7 cellular contexts compared by ENCODE assay signal in genomic region chr3:37855363-37855970, GRCh38. TPM values are rescaled to one million over a fixed set of nuclear protein-coding genes. Genes with fewer than 3 reads are reported as not detected.
DNase-seq lines count a peak whose midpoint lies in the region; ATAC-seq, FAIRE-seq and TF ChIP-seq lines count a peak whose summit lies in the region.

No MANE protein-coding gene starts in this region.

- peaks cover 2% of the 10 kb centered on the region for H3K9me3 ChIP-seq in trophoblast cell (ENCODE audit: insufficient read depth, low read depth, low read length)
- H3K9me3 ChIP-seq in upper lobe of left lung = no peaks in the 10 kb centered on the region

- no peak overlapping the region for H3K18ac ChIP-seq in trophoblast cell (ENCODE audit: low read length)

- no peak overlapping the region for H3K4me2 ChIP-seq in trophoblast cell (ENCODE audit: low read length)

- ATAC-seq in upper lobe of left lung (ENCODE audit: low FRiP score in 2 of 2) = peak; percentile 74 to 76

- H2BK12ac ChIP-seq in trophoblast cell (ENCODE audit: low read length) = no peak overlapping the region

- H3K27me3 ChIP-seq in trophoblast cell (ENCODE audit: insufficient read depth, low read length) (no peaks in the 10 kb centered on the region), upper lobe of left lung (no peaks in the 10 kb centered on the region)

- no peak overlapping the region for H3K9ac ChIP-seq in trophoblast cell (ENCODE audit: low read length)

- TF ChIP-seq EP300 in upper lobe of left lung (IDR thresholded peaks at IDR 0.05) = no peak

- no peak overlapping the region for H3K14ac ChIP-seq in trophoblast cell (ENCODE audit: low read length)

- H2AK5ac ChIP-seq in trophoblast cell (ENCODE audit: low read length) = no peak overlapping the region

- DNase-seq in GM12891 (ENCODE audit: insufficient read length, low spot score) = peak; percentile 40
- DNase-seq in Jurkat, Clone E6-1 (ENCODE audit: low read depth, low spot score) = peak; percentile 49
- peak; percentile 72 for DNase-seq in SK-N-DZ (ENCODE audit: low spot score)
- DNase-seq in activated naive CD4-positive, alpha-beta T cell treated with Interleukin-2 at 50 U/mL for 16 hours = peak; percentile 74
- peak; percentile 73 for DNase-seq in globus pallidus (ENCODE audit: low spot score)
- peak; percentile 79 to 85 for DNase-seq in trophoblast cell
- DNase-seq in upper lobe of left lung = peak; percentile 87 to 90

- H3K79me1 ChIP-seq in trophoblast cell (ENCODE audit: low read length) = no peaks in the 10 kb centered on the region

- H4K91ac ChIP-seq in trophoblast cell (ENCODE audit: low read depth, low read length) = no peak overlapping the region

- no peak for TF ChIP-seq POLR2A in GM12891 (IDR thresholded peaks at IDR 0.05; ENCODE audit: low read depth, low read length)
- no peak for TF ChIP-seq POLR2A in upper lobe of left lung (IDR thresholded peaks at IDR 0.05)

- H4K12ac ChIP-seq in trophoblast cell (ENCODE audit: low read depth, low read length) = no peak overlapping the region

- WGBS in trophoblast cell (ENCODE audit: extremely low coverage, insufficient coverage, insufficient read length) = no CpG with 5 or more reads among the region's 5 CpGs
- WGBS in upper lobe of left lung, 2 donors = 32 to 33% methylated on average over 5 of the region's 5 CpGs

- peak; percentile 72 for FAIRE-seq in GM12891 (lab: Jason Lieb, UNC)

- no peak overlapping the region for H2AFZ ChIP-seq in trophoblast cell (ENCODE audit: insufficient read depth, low read length, poor library complexity)

- H3K36me3 ChIP-seq in trophoblast cell (ENCODE audit: control insufficient read depth in 1 of 2, insufficient read depth in 2 of 2, low read length in 2 of 2) (no peaks in the 10 kb centered on the region), upper lobe of left lung (no peaks in the 10 kb centered on the region)

- H4K8ac ChIP-seq in trophoblast cell (ENCODE audit: low read depth, low read length) = no peak overlapping the region

- H3K4me1 ChIP-seq in trophoblast cell (ENCODE audit: control insufficient read depth in 1 of 2, insufficient read depth in 2 of 2, low read length in 2 of 2) (peaks cover 4 to 8% of the 10 kb centered on the region in 2 experiments), upper lobe of left lung (peaks cover 4 to 14% (median 8%) of the 10 kb centered on the region in 4 donors)

- H3K27ac ChIP-seq in trophoblast cell (ENCODE audit: low read depth, low read length) (no peak overlapping the region), upper lobe of left lung (no peak overlapping the region)

- no peak overlapping the region for H3K23ac ChIP-seq in trophoblast cell (ENCODE audit: low read length)

- no peaks in the 10 kb centered on the region for H3K79me2 ChIP-seq in trophoblast cell (ENCODE audit: control insufficient read depth, insufficient read depth, low read length, poor library complexity)

- no peak overlapping the region for H3K4ac ChIP-seq in trophoblast cell (ENCODE audit: low read depth, low read length)

- no peak overlapping the region for H2BK120ac ChIP-seq in trophoblast cell (ENCODE audit: insufficient read depth, low read length, poor library complexity)

- peak; percentile 83 to 92 (median 89) for TF ChIP-seq CTCF in upper lobe of left lung (IDR thresholded peaks at IDR 0.05)

- no peak overlapping the region for H3K4me3 ChIP-seq in Jurkat, Clone E6-1 (ENCODE audit: low read length)
- H3K4me3 ChIP-seq in trophoblast cell (ENCODE audit: low read depth, low read length) (no peak overlapping the region), upper lobe of left lung (no peak overlapping the region)

- no peak overlapping the region for H2BK5ac ChIP-seq in trophoblast cell (ENCODE audit: low read depth, low read length, poor library complexity)

TF ChIP-seq in GM12891, 5 proteins besides CTCF, POLR2A, EP300 and RAD21:
- TF ChIP-seq PAX5 (IDR thresholded peaks at IDR 0.05; ENCODE audit: insufficient read depth, low read length, severe bottlenecking) = no peak
- no peak for TF ChIP-seq POLR2AphosphoS5 (IDR thresholded peaks at IDR 0.05; ENCODE audit: low read depth, low read length)
- TF ChIP-seq SPI1 (IDR thresholded peaks at IDR 0.05; ENCODE audit: low read depth, low read length) = no peak
- no peak for TF ChIP-seq POU2F2 (IDR thresholded peaks at IDR 0.05; ENCODE audit: low read depth, low read length)
- no peak for TF ChIP-seq TAF1 (IDR thresholded peaks at IDR 0.05; ENCODE audit: low read depth, low read length)

RNA-seq across cellular contexts. Expression of gene CTDSPL, which starts 6.2 kb away (rescaled TPM):
- not detected for polyA plus RNA-seq in GM12891 (2012; ENCODE audit: low read depth, missing spikeins)
- polyA plus RNA-seq in Jurkat, Clone E6-1 (2012; ENCODE audit: insufficient read depth, insufficient read length) = 15.1 TPM
- 13.9 and 15.0 TPM in 2 replicates for polyA plus RNA-seq in SK-N-DZ (2014; cell fraction: cytosol; rRNA removed)
- 15.9 and 21.0 TPM in 2 replicates for polyA plus RNA-seq in SK-N-DZ (2014; cell fraction: nucleus; rRNA removed)
- polyA plus RNA-seq in trophoblast cell (2013) = 13.2 and 13.3 TPM in 2 replicates
- total RNA-seq in upper lobe of left lung = 10 to 100 TPM; 35.6 to 78.1 (median 55.5) TPM
